Comparison of ENCODE assay signal across 8 cellular contexts in the genomic region with DNA sequence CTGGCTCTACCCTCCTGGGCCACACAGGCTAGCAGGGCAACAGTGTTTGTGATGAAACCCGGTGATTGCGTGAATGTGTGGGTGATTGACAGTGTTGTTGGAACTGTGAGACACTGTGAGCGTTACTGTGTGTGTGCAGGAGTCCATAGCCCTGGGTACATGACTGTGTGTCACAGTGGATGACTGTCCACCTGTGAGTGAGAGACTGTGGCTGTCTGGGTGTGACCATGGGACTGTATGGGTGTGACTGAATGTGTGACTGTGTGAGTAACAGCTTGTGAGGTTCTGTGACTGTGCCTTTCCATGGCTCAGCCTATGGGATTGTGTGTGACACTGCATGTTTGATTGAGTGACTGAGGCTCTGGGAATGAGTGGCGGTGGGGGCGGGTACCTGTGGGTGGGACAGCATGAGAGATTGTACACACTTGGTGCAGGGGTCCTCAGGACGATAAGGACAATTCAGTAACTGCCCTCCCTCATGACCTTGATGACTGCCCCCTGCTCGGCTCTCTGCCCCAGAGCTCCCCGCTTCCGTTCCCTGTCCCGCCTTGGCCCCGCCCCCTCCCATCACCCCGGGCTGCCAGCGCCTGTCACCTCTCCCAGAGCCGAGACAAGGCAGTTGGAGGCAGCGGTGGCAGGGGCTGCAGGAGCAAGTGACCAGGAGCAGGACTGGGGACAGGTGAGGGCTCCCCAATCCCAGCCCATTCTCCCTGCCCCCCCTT. TPM values are rescaled to one million over a fixed set of nuclear protein-coding genes. Genes with fewer than 3 reads are reported as not detected.
DNase-seq lines count a peak whose midpoint lies in the region; ATAC-seq and TF ChIP-seq lines count a peak whose summit lies in the region.

A gene with protein sequence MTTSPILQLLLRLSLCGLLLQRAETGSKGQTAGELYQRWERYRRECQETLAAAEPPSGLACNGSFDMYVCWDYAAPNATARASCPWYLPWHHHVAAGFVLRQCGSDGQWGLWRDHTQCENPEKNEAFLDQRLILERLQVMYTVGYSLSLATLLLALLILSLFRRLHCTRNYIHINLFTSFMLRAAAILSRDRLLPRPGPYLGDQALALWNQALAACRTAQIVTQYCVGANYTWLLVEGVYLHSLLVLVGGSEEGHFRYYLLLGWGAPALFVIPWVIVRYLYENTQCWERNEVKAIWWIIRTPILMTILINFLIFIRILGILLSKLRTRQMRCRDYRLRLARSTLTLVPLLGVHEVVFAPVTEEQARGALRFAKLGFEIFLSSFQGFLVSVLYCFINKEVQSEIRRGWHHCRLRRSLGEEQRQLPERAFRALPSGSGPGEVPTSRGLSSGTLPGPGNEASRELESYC (plus strand): TSS at position 602 of the 722 bp plus-strand sequence. CDS start 1,300 bp downstream, outside the sequence.

- peak; percentile 66 for ATAC-seq in Right ventricle myocardium inferior
- ATAC-seq in GM18858 (IDR thresholded peaks at IDR 0.05; ENCODE audit: unreplicated experiment): no peak

- H3K9me3 Mint-ChIP-seq in osteocyte (ENCODE audit: unreplicated experiment): no peaks in the 10 kb centered on the region

- peak within 1 kb of the TSS; percentile 90 for H3K4me2 ChIP-seq in OCI-LY1 (ENCODE audit: low read length)

- H3K4me3 ChIP-seq in OCI-LY1 (ENCODE audit: low read depth, low read length, poor library complexity, severe bottlenecking) (peak within 1 kb of the TSS; percentile 72), fibroblast of mammary gland (ENCODE audit: control insufficient read depth, low read depth, low read length) (no peak within 1 kb of the TSS)

- peak within 1 kb of the TSS; percentile 68 for H3K9ac ChIP-seq in OCI-LY1 (ENCODE audit: low read length)

- intact Hi-C loops in Right ventricle myocardium inferior (cut with DNase I) (no loop called here), cardiac septum (cut with DNase I) (no loop called here)

- H3K9me2 ChIP-seq in OCI-LY1 (ENCODE audit: low read depth, low read length): no peaks in the 10 kb centered on the region

- peak within 1 kb of the TSS; percentile 1 for H3K27ac Mint-ChIP-seq in osteocyte (ENCODE audit: unreplicated experiment)

- peaks cover 22% of the 10 kb centered on the region for H3K27me3 Mint-ChIP-seq in osteocyte (ENCODE audit: unreplicated experiment)

- no peaks in the 10 kb centered on the region for H3K27me3 ChIP-seq in OCI-LY1 (ENCODE audit: insufficient read depth, low read length)

- H3K36me3 ChIP-seq in OCI-LY1 (ENCODE audit: insufficient read depth, low read length): no peaks in the 10 kb centered on the region

- no peaks in the 10 kb centered on the region for H3K9me3 ChIP-seq in OCI-LY1 (ENCODE audit: low read length)

- H4K20me1 ChIP-seq in OCI-LY1 (ENCODE audit: insufficient read depth, low read length): no peaks in the 10 kb centered on the region

- H3K27ac ChIP-seq in OCI-LY1 (ENCODE audit: low read depth, low read length, poor library complexity, severe bottlenecking): peak within 1 kb of the TSS; percentile 61

- H3K36me3 Mint-ChIP-seq in osteocyte (ENCODE audit: unreplicated experiment): no peaks in the 10 kb centered on the region

- H3F3A ChIP-seq in OCI-LY1 (ENCODE audit: insufficient read depth, low read length): no peaks in the 10 kb centered on the region

- peaks cover 29% of the 10 kb centered on the region for H3K4me1 ChIP-seq in OCI-LY1 (ENCODE audit: insufficient read depth, low read length, severe bottlenecking)

- H3K4me3 Mint-ChIP-seq in osteocyte (ENCODE audit: unreplicated experiment): peak within 1 kb of the TSS; percentile 71

- H2AFZ ChIP-seq in OCI-LY1 (ENCODE audit: low read length): no peak within 1 kb of the TSS; the same call in 1 of the 2 replicates

- peaks cover 23% of the 10 kb centered on the region for H3K4me1 Mint-ChIP-seq in osteocyte (ENCODE audit: unreplicated experiment)

- TF ChIP-seq CTCF in OCI-LY1 (IDR thresholded peaks at IDR 0.05; ENCODE audit: low read length) (no peak), fibroblast of mammary gland (conservative IDR thresholded peaks at IDR 0.05; ENCODE audit: control insufficient read depth, insufficient read depth, low read depth, low read length) (no peak), osteocyte (IDR thresholded peaks at IDR 0.05) (no peak)

- H3K79me2 ChIP-seq in OCI-LY1 (ENCODE audit: insufficient read depth, low read length): no peaks in the 10 kb centered on the region

- DNase-seq in Right ventricle myocardium inferior (ENCODE audit: missing footprints) (peak; percentile 72), cardiac septum (ENCODE audit: low spot score) (no peak), activated T-cell treated with anti-CD3 and anti-CD28 coated beads for 48 hours (ENCODE audit: low read depth) (peak; percentile 69), fibroblast of mammary gland (ENCODE audit: low read depth) (peak; percentile 44), osteocyte (ENCODE audit: extremely low spot score, unreplicated experiment) (no peak), GDM1 (lab: John Stamatoyannopoulos, UW) (no peak)

RNA-seq across cellular contexts. Expression of the gene that starts here (rescaled TPM):
- total RNA-seq in Right ventricle myocardium inferior: 5.0 TPM
- 6.9 TPM for total RNA-seq in cardiac septum
- total RNA-seq in osteocyte: 0.81 and 1.3 TPM in 2 replicates

Comparison
In these comparisons a context has a peak if more than half of its experiments do, and no peak if none do; other contexts are left out.
1. DNase-seq: peak in Right ventricle myocardium inferior (single experiment), activated T-cell treated with anti-CD3 and anti-CD28 coated beads for 48 hours (single experiment) and fibroblast of mammary gland (single experiment); none in cardiac septum (single experiment), osteocyte (single experiment) and GDM1 (single experiment).